Comparison of ENCODE assay signal across 1 cellular context in genomic region chr20:34578521-34579147, GRCh38.
A peak's percentile ranks its signal among the peaks of the same experiment; 100 is the strongest.
TF ChIP-seq lines count a peak whose summit lies in the region.

No MANE protein-coding gene starts in this region.

TF ChIP-seq in HepG2, 621 proteins besides CTCF, POLR2A, EP300 and RAD21:
- peak; percentile 56; the same call in 1 of the 2 replicates for TF ChIP-seq ZNF572 (CRISPR knock-in tag; IDR thresholded peaks at IDR 0.05)
- TF ChIP-seq CHD2 (IDR thresholded peaks at IDR 0.05; ENCODE audit: low read depth, low read length): no peak
- TF ChIP-seq GABPA (IDR thresholded peaks at IDR 0.05; ENCODE audit: low read depth, low read length): no peak
- no peak for TF ChIP-seq GABPA (CRISPR knock-in tag; IDR thresholded peaks at IDR 0.05; ENCODE audit: low read depth)
- TF ChIP-seq RCOR2 (CRISPR knock-in tag; IDR thresholded peaks at IDR 0.05): no peak
- no peak for TF ChIP-seq MTF2 (CRISPR knock-in tag; IDR thresholded peaks at IDR 0.05; ENCODE audit: borderline replicate concordance)
- TF ChIP-seq, protein P1, sequence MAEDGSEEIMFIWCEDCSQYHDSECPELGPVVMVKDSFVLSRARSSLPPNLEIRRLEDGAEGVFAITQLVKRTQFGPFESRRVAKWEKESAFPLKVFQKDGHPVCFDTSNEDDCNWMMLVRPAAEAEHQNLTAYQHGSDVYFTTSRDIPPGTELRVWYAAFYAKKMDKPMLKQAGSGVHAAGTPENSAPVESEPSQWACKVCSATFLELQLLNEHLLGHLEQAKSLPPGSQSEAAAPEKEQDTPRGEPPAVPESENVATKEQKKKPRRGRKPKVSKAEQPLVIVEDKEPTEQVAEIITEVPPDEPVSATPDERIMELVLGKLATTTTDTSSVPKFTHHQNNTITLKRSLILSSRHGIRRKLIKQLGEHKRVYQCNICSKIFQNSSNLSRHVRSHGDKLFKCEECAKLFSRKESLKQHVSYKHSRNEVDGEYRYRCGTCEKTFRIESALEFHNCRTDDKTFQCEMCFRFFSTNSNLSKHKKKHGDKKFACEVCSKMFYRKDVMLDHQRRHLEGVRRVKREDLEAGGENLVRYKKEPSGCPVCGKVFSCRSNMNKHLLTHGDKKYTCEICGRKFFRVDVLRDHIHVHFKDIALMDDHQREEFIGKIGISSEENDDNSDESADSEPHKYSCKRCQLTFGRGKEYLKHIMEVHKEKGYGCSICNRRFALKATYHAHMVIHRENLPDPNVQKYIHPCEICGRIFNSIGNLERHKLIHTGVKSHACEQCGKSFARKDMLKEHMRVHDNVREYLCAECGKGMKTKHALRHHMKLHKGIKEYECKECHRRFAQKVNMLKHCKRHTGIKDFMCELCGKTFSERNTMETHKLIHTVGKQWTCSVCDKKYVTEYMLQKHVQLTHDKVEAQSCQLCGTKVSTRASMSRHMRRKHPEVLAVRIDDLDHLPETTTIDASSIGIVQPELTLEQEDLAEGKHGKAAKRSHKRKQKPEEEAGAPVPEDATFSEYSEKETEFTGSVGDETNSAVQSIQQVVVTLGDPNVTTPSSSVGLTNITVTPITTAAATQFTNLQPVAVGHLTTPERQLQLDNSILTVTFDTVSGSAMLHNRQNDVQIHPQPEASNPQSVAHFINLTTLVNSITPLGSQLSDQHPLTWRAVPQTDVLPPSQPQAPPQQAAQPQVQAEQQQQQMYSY (CRISPR knock-in tag; IDR thresholded peaks at IDR 0.05): no peak
- TF ChIP-seq YEATS2 (CRISPR knock-in tag; IDR thresholded peaks at IDR 0.05; ENCODE audit: borderline replicate concordance): no peak
